In the genomic region with DNA sequence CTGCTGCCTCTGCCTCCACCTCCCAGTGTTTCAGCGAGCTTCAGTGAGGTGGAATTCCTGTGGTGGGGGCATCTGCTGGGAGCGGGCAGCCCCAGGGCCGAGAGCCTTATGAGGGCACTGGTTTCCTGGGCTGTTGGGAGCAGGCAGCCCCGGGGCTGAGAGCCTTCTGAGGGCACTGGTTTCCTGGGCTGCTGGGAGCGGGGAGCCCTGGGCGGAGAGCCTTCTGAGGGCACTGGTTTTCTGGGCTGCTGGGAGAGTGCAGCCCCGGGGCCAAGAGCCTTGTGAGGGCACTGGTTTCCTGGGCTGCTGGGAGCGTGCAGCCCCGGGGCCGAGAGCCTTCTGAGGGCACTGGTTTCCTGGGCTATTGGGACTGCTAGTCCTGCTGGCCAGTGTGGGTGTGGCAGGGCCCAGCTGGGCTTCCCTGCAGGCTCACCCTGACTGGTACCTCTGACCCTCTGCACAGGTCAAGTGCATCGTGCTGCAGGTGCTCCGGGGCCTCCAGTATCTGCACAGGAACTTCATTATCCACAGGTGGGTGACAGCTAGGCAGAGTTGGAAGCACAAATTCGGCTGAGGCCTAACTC, we compare ENCODE assay signal across 13 cellular contexts.
"Had no signal": no experiment of that assay in that cellular context is flagged by ENCODE, and none has a peak within 500 bp of the region (broad histone marks: within the 10 kb centered on the region; RNA-seq: fewer than 3 reads in every experiment).

No MANE protein-coding gene starts in this region.

- DNase-seq: activated CD4-positive, alpha-beta memory T cell treated with anti-CD3 and anti-CD28 coated beads for 36 hours; activated CD4-positive, CD25-positive, alpha-beta regulatory T cell treated with anti-CD3 and anti-CD28 coated beads, Interleukin-2, amount 50 U/mL, for 72 hours; activated naive CD8-positive, alpha-beta T cell treated with anti-CD3 and anti-CD28 coated beads, Interleukin-2, amount 50 U/mL, for 24 hours; activated T-cell treated with anti-CD3 and anti-CD28 coated beads, Interleukin-2, amount 50 U/mL, for 72 hours; foreskin keratinocyte; left lung; sigmoid colon; stimulated activated CD4-positive, alpha-beta T cell treated with anti-CD3 and anti-CD28 coated beads, Interleukin-12 subunit alpha, Interleukin-12 subunit beta, amount 100 ng/mL, for 4 hours; stimulated activated naive CD4-positive, alpha-beta T cell; substantia nigra; SW 1271; transverse colon had no signal

- H3K27me3 ChIP-seq: ascending aorta, foreskin keratinocyte, left lung, sigmoid colon, transverse colon had no signal

- H3K4me1 ChIP-seq: foreskin keratinocyte had no signal

- ATAC-seq: activated naive CD8-positive, alpha-beta T cell treated with anti-CD3 and anti-CD28 coated beads, Interleukin-2, amount 50 U/mL, for 24 hours; activated T-cell treated with anti-CD3 and anti-CD28 coated beads, Interleukin-2, amount 50 U/mL, for 72 hours; foreskin keratinocyte; left lung had no signal

- H3K9me3 ChIP-seq: ascending aorta, left lung, sigmoid colon, transverse colon had no signal

- H3K27ac ChIP-seq: ascending aorta, foreskin keratinocyte, left lung, sigmoid colon, transverse colon had no signal

- H3K4me3 ChIP-seq: ascending aorta, left lung, sigmoid colon, transverse colon had no signal
